ENCODE assay signal across 1 cellular context in genomic region chr3:128725932-128726690, GRCh38.
A peak's percentile ranks its signal among the peaks of the same experiment; 100 is the strongest.
TF ChIP-seq lines count a peak whose summit lies in the region.

Gene RAB7A (plus strand): TSS chr3:128726183. CDS start chr3:128795368, 69,185 bp downstream.

TF ChIP-seq in K562, 482 proteins besides CTCF, POLR2A, EP300 and RAD21 (continued from another document and continues in another):
- TF ChIP-seq PKNOX1 (IDR thresholded peaks at IDR 0.05) = peak; percentile 71
- TF ChIP-seq, protein P1, sequence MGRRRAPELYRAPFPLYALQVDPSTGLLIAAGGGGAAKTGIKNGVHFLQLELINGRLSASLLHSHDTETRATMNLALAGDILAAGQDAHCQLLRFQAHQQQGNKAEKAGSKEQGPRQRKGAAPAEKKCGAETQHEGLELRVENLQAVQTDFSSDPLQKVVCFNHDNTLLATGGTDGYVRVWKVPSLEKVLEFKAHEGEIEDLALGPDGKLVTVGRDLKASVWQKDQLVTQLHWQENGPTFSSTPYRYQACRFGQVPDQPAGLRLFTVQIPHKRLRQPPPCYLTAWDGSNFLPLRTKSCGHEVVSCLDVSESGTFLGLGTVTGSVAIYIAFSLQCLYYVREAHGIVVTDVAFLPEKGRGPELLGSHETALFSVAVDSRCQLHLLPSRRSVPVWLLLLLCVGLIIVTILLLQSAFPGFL (CRISPR knock-in tag; IDR thresholded peaks at IDR 0.05) = no peak
- TF ChIP-seq ETS1 (conservative IDR thresholded peaks at IDR 0.05; ENCODE audit: control insufficient read depth, low read depth, low read length) = peak; percentile 82; the same call in 1 of the 2 replicates
- TF ChIP-seq CHD4 (IDR thresholded peaks at IDR 0.05; ENCODE audit: insufficient read depth, insufficient replicate concordance, low read depth, low read length, poor library complexity, severe bottlenecking) = no peak
- TF ChIP-seq ZNF766 (CRISPR knock-in tag; conservative IDR thresholded peaks at IDR 0.05) = peak; percentile 94
- TF ChIP-seq EGR1 (conservative IDR thresholded peaks at IDR 0.05) = peak; percentile 98
- peak; percentile 68 for TF ChIP-seq CHD2 (IDR thresholded peaks at IDR 0.05; ENCODE audit: low read depth, low read length)
- no peak for TF ChIP-seq ATF1 (CRISPR knock-in tag; IDR thresholded peaks at IDR 0.05)
- TF ChIP-seq ATF1 (tag; IDR thresholded peaks at IDR 0.05) = peak; percentile 93
- TF ChIP-seq ZNF77 (CRISPR knock-in tag; IDR thresholded peaks at IDR 0.05) = no peak
- TF ChIP-seq HNRNPLL (IDR thresholded peaks at IDR 0.05; ENCODE audit: low read depth, low read length, poor library complexity, severe bottlenecking) = peak; percentile 30
- TF ChIP-seq, protein P2, sequence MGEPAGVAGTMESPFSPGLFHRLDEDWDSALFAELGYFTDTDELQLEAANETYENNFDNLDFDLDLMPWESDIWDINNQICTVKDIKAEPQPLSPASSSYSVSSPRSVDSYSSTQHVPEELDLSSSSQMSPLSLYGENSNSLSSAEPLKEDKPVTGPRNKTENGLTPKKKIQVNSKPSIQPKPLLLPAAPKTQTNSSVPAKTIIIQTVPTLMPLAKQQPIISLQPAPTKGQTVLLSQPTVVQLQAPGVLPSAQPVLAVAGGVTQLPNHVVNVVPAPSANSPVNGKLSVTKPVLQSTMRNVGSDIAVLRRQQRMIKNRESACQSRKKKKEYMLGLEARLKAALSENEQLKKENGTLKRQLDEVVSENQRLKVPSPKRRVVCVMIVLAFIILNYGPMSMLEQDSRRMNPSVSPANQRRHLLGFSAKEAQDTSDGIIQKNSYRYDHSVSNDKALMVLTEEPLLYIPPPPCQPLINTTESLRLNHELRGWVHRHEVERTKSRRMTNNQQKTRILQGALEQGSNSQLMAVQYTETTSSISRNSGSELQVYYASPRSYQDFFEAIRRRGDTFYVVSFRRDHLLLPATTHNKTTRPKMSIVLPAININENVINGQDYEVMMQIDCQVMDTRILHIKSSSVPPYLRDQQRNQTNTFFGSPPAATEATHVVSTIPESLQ (CRISPR knock-in tag; IDR thresholded peaks at IDR 0.05) = no peak
- no peak for TF ChIP-seq TFAM (CRISPR knock-in tag; conservative IDR thresholded peaks at IDR 0.05)
- peak; percentile 80; the same call in 1 of the 2 replicates for TF ChIP-seq KLF6 (CRISPR knock-in tag; IDR thresholded peaks at IDR 0.05; ENCODE audit: borderline replicate concordance)
- TF ChIP-seq ZNF239 (CRISPR knock-in tag; IDR thresholded peaks at IDR 0.05) = peak; percentile 58
- no peak for TF ChIP-seq DDX20 (tag; IDR thresholded peaks at IDR 0.05; ENCODE audit: low read depth)
- peak in 1 of 2 experiments; percentile 81; a peak in 1 of 3 replicates for TF ChIP-seq CBX3 (IDR thresholded peaks at IDR 0.05; ENCODE audit: borderline replicate concordance in 1 of 2, low read length in 2 of 2)
- TF ChIP-seq BRF1 (IDR thresholded peaks at IDR 0.05; ENCODE audit: borderline replicate concordance, extremely low read depth, insufficient read length) = no peak
- TF ChIP-seq, protein P3, sequence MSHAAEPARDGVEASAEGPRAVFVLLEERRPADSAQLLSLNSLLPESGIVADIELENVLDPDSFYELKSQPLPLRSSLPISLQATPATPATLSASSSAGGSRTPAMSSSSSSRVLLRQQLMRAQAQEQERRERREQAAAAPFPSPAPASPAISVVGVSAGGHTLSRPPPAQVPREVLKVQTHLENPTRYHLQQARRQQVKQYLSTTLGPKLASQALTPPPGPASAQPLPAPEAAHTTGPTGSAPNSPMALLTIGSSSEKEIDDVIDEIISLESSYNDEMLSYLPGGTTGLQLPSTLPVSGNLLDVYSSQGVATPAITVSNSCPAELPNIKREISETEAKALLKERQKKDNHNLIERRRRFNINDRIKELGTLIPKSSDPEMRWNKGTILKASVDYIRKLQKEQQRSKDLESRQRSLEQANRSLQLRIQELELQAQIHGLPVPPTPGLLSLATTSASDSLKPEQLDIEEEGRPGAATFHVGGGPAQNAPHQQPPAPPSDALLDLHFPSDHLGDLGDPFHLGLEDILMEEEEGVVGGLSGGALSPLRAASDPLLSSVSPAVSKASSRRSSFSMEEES (CRISPR knock-in tag; IDR thresholded peaks at IDR 0.05) = peak; percentile 86
- TF ChIP-seq, protein P4, sequence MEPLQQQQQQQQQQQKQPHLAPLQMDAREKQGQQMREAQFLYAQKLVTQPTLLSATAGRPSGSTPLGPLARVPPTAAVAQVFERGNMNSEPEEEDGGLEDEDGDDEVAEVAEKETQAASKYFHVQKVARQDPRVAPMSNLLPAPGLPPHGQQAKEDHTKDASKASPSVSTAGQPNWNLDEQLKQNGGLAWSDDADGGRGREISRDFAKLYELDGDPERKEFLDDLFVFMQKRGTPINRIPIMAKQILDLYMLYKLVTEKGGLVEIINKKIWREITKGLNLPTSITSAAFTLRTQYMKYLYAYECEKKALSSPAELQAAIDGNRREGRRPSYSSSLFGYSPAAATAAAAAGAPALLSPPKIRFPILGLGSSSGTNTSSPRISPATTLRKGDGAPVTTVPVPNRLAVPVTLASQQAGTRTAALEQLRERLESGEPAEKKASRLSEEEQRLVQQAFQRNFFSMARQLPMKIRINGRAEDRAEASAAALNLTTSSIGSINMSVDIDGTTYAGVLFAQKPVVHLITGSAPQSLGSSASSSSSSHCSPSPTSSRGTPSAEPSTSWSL (CRISPR knock-in tag; IDR thresholded peaks at IDR 0.05; ENCODE audit: borderline replicate concordance) = no peak
- TF ChIP-seq, protein P5, sequence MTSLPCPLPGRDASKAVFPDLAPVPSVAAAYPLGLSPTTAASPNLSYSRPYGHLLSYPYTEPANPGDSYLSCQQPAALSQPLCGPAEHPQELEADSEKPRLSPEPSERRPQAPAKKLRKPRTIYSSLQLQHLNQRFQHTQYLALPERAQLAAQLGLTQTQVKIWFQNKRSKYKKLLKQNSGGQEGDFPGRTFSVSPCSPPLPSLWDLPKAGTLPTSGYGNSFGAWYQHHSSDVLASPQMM (CRISPR knock-in tag; IDR thresholded peaks at IDR 0.05) = no peak
- TF ChIP-seq ERF (CRISPR knock-in tag; IDR thresholded peaks at IDR 0.05) = 0 out of 2 replicates have a peak, but pooled peaks have one; percentile 14
- TF ChIP-seq HDAC2 (IDR thresholded peaks at IDR 0.05) = no peak
- TF ChIP-seq JUN (IDR thresholded peaks at IDR 0.05; ENCODE audit: borderline replicate concordance, low read depth, low read length) = peak; percentile 59; the same call in 1 of the 2 replicates
- no peak for TF ChIP-seq JUN (CRISPR knock-in tag; IDR thresholded peaks at IDR 0.05; ENCODE audit: borderline replicate concordance)
- TF ChIP-seq ILF3 (IDR thresholded peaks at IDR 0.05; ENCODE audit: borderline replicate concordance) = no peak
- TF ChIP-seq BRD9 (IDR thresholded peaks at IDR 0.05; ENCODE audit: low read depth, partially characterized antibody) = no peak
- no peak for TF ChIP-seq ZNF165 (CRISPR knock-in tag; IDR thresholded peaks at IDR 0.05; ENCODE audit: borderline replicate concordance)
- peak; percentile 75; the same call in 1 of the 2 replicates for TF ChIP-seq POLR2AphosphoS5 (IDR thresholded peaks at IDR 0.05; ENCODE audit: control insufficient read depth, insufficient read depth, low read depth, low read length)
- TF ChIP-seq ETV1 (tag; conservative IDR thresholded peaks at IDR 0.05; ENCODE audit: low read depth) = peak; percentile 93
- TF ChIP-seq RBM22 (IDR thresholded peaks at IDR 0.05; ENCODE audit: low read depth, low read length, poor library complexity, severe bottlenecking) = peak; percentile 32
- TF ChIP-seq, protein P6, sequence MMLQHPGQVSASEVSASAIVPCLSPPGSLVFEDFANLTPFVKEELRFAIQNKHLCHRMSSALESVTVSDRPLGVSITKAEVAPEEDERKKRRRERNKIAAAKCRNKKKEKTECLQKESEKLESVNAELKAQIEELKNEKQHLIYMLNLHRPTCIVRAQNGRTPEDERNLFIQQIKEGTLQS (IDR thresholded peaks at IDR 0.05) = peak; percentile 90
- TF ChIP-seq, protein P6 (CRISPR knock-in tag; conservative IDR thresholded peaks at IDR 0.05) = no peak; the same call in 1 of the 2 replicates
- TF ChIP-seq ATF4 (CRISPR knock-in tag; IDR thresholded peaks at IDR 0.05) = peak; percentile 69
- TF ChIP-seq LEF1 (IDR thresholded peaks at IDR 0.05) = peak; percentile 92; the same call in 1 of the 2 replicates
- no peak for TF ChIP-seq DPF2 (IDR thresholded peaks at IDR 0.05)
- TF ChIP-seq HCFC1 (IDR thresholded peaks at IDR 0.05; ENCODE audit: low read depth, low read length) = peak; percentile 92
- TF ChIP-seq KDM4B (IDR thresholded peaks at IDR 0.05; ENCODE audit: borderline replicate concordance in 2 of 2, low read depth in 1 of 2) = peak in 1 of 2 experiments; percentile 86; a peak in 1 of 4 replicates
- TF ChIP-seq NR4A1 (CRISPR knock-in tag; IDR thresholded peaks at IDR 0.05) = 0 out of 2 replicates have a peak, but pooled peaks have one; percentile 50
- TF ChIP-seq NR4A1 (tag; IDR thresholded peaks at IDR 0.05) = no peak
- 0 out of 2 replicates have a peak, but pooled peaks have one; percentile 63 for TF ChIP-seq GTF2E2 (tag; IDR thresholded peaks at IDR 0.05)
- TF ChIP-seq, protein P7, sequence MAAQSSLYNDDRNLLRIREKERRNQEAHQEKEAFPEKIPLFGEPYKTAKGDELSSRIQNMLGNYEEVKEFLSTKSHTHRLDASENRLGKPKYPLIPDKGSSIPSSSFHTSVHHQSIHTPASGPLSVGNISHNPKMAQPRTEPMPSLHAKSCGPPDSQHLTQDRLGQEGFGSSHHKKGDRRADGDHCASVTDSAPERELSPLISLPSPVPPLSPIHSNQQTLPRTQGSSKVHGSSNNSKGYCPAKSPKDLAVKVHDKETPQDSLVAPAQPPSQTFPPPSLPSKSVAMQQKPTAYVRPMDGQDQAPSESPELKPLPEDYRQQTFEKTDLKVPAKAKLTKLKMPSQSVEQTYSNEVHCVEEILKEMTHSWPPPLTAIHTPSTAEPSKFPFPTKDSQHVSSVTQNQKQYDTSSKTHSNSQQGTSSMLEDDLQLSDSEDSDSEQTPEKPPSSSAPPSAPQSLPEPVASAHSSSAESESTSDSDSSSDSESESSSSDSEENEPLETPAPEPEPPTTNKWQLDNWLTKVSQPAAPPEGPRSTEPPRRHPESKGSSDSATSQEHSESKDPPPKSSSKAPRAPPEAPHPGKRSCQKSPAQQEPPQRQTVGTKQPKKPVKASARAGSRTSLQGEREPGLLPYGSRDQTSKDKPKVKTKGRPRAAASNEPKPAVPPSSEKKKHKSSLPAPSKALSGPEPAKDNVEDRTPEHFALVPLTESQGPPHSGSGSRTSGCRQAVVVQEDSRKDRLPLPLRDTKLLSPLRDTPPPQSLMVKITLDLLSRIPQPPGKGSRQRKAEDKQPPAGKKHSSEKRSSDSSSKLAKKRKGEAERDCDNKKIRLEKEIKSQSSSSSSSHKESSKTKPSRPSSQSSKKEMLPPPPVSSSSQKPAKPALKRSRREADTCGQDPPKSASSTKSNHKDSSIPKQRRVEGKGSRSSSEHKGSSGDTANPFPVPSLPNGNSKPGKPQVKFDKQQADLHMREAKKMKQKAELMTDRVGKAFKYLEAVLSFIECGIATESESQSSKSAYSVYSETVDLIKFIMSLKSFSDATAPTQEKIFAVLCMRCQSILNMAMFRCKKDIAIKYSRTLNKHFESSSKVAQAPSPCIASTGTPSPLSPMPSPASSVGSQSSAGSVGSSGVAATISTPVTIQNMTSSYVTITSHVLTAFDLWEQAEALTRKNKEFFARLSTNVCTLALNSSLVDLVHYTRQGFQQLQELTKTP (IDR thresholded peaks at IDR 0.05; ENCODE audit: low read depth in 1 of 2, partially characterized antibody in 2 of 2) = peak in 1 of 2 experiments; percentile 46
- peak; percentile 58 to 62 for TF ChIP-seq SIX5 (IDR thresholded peaks at IDR 0.05; ENCODE audit: borderline replicate concordance in 1 of 2, insufficient read depth in 1 of 2, low read depth in 1 of 2, low read length in 2 of 2)
- TF ChIP-seq PTTG1 (tag; IDR thresholded peaks at IDR 0.05; ENCODE audit: low read depth) = no peak
- TF ChIP-seq, protein P8, sequence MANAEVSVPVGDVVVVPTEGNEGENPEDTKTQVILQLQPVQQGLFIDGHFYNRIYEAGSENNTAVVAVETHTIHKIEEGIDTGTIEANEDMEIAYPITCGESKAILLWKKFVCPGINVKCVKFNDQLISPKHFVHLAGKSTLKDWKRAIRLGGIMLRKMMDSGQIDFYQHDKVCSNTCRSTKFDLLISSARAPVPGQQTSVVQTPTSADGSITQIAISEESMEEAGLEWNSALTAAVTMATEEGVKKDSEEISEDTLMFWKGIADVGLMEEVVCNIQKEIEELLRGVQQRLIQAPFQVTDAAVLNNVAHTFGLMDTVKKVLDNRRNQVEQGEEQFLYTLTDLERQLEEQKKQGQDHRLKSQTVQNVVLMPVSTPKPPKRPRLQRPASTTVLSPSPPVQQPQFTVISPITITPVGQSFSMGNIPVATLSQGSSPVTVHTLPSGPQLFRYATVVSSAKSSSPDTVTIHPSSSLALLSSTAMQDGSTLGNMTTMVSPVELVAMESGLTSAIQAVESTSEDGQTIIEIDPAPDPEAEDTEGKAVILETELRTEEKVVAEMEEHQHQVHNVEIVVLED (CRISPR knock-in tag; IDR thresholded peaks at IDR 0.05) = peak; percentile 90
